In genomic region chr2:214075446-214075845, GRCh38 we compare ENCODE assay signal across 16 cellular contexts.
DNase-seq lines count a peak whose midpoint lies in the region; ATAC-seq and TF ChIP-seq lines count a peak whose summit lies in the region.
"Had no signal": no experiment of that assay in that cellular context is flagged by ENCODE, and none has a peak within 500 bp of the region (broad histone marks: within the 10 kb centered on the region; RNA-seq: fewer than 3 reads in every experiment).

No MANE protein-coding gene starts in this region.

- no peak overlapping the region for H3K4me3 ChIP-seq in choroid plexus epithelial cell (ENCODE audit: low read depth, low read length)
- H3K4me3 ChIP-seq in naive thymus-derived CD4-positive, alpha-beta T cell (ENCODE audit: low read length) = no peak overlapping the region

- no peaks in the 10 kb centered on the region for H3K9me3 ChIP-seq in naive thymus-derived CD4-positive, alpha-beta T cell (ENCODE audit: control insufficient read depth in 2 of 3, low read length in 3 of 3)
- H3K9me3 ChIP-seq: BE2C had no signal

- H3K36me3 Mint-ChIP-seq in naive thymus-derived CD4-positive, alpha-beta T cell = no peaks in the 10 kb centered on the region
- H3K36me3 Mint-ChIP-seq: CD4-positive, alpha-beta memory T cell had no signal

- intact Hi-C loops in posterior vena cava (cut with DNase I) = no loop called here
- intact Hi-C loops in naive thymus-derived CD4-positive, alpha-beta T cell (cut with micrococcal nuclease) = no loop called here

- no peak overlapping the region for H3K27ac ChIP-seq in naive thymus-derived CD4-positive, alpha-beta T cell (ENCODE audit: low read depth, low read length)
- H3K27ac ChIP-seq: C4-2B had no signal

- peak; percentile 25 for DNase-seq in EH (ENCODE audit: low read depth)
- DNase-seq in choroid plexus epithelial cell (ENCODE audit: low read depth) = peak; percentile 51
- DNase-seq in hepatic stellate cell (ENCODE audit: low spot score) = peak; percentile 19
- DNase-seq in smooth muscle cell of the brain vasculature (ENCODE audit: low read depth, low spot score) = peak; percentile 10
- DNase-seq in posterior vena cava (ENCODE audit: low spot score) = no peak
- DNase-seq in naive thymus-derived CD4-positive, alpha-beta T cell = no peak
- no peak for DNase-seq in effector CD4-positive, alpha-beta T cell
- DNase-seq: ACHN; BE2C; CD4-positive, alpha-beta memory T cell; DMS79; EL; GOT3; H9 had no signal

- POLR2A ChIA-PET in naive thymus-derived CD4-positive, alpha-beta T cell (lab: Charles Lee) = no interaction called here

- no peak overlapping the region for H3K4me3 Mint-ChIP-seq in naive thymus-derived CD4-positive, alpha-beta T cell
- H3K4me3 Mint-ChIP-seq: CD4-positive, alpha-beta memory T cell; H9 had no signal

- CTCF ChIA-PET in naive thymus-derived CD4-positive, alpha-beta T cell (lab: Charles Lee) = no interaction called here

- H3K4me1 ChIP-seq in naive thymus-derived CD4-positive, alpha-beta T cell (ENCODE audit: control insufficient read depth in 2 of 2, insufficient read depth in 2 of 2, low read length in 2 of 2) = no peaks in the 10 kb centered on the region
- H3K4me1 ChIP-seq: BE2C had no signal

- peaks cover 0 to 3% (median 0%) of the 10 kb centered on the region in 11 donors for H3K9me3 Mint-ChIP-seq in naive thymus-derived CD4-positive, alpha-beta T cell
- H3K9me3 Mint-ChIP-seq: H9 had no signal

- TF ChIP-seq CTCF in choroid plexus epithelial cell (conservative IDR thresholded peaks at IDR 0.05; ENCODE audit: low read depth, low read length) = no peak

- no peaks in the 10 kb centered on the region for H3K4me1 Mint-ChIP-seq in naive thymus-derived CD4-positive, alpha-beta T cell
- H3K4me1 Mint-ChIP-seq: CD4-positive, alpha-beta memory T cell had no signal

- H3K36me3 ChIP-seq in naive thymus-derived CD4-positive, alpha-beta T cell (ENCODE audit: control insufficient read depth in 2 of 3, insufficient read depth in 3 of 3, low read length in 3 of 3) = no peaks in the 10 kb centered on the region
- H3K36me3 ChIP-seq: BE2C had no signal

- no peak overlapping the region for H3K27ac Mint-ChIP-seq in naive thymus-derived CD4-positive, alpha-beta T cell
- H3K27ac Mint-ChIP-seq: CD4-positive, alpha-beta memory T cell; H9 had no signal

- no peak for ATAC-seq in naive thymus-derived CD4-positive, alpha-beta T cell
- ATAC-seq: HepG2 had no signal

- peaks cover 0 to 2% of the 10 kb centered on the region in 2 donors for H3K27me3 ChIP-seq in naive thymus-derived CD4-positive, alpha-beta T cell (ENCODE audit: control insufficient read depth in 2 of 2, insufficient read depth in 2 of 2, low read length in 2 of 2)
- H3K27me3 ChIP-seq: BE2C had no signal

- H3K27me3 Mint-ChIP-seq in naive thymus-derived CD4-positive, alpha-beta T cell = no peaks in the 10 kb centered on the region
- H3K27me3 Mint-ChIP-seq: CD4-positive, alpha-beta memory T cell had no signal

Comparison
In these comparisons a context has a peak if more than half of its experiments do, and no peak if none do; other contexts are left out.
1. DNase-seq: peak in EH (single experiment), choroid plexus epithelial cell (single experiment), hepatic stellate cell (single experiment) and smooth muscle cell of the brain vasculature (single experiment); none in posterior vena cava (single experiment), naive thymus-derived CD4-positive, alpha-beta T cell (0 of 9) and effector CD4-positive, alpha-beta T cell (single experiment).